In genomic region chr3:188269040-188269439, GRCh38 we compare ENCODE assay signal across 18 cellular contexts.
DNase-seq lines count a peak whose midpoint lies in the region; ATAC-seq and TF ChIP-seq lines count a peak whose summit lies in the region.
"Had no signal": no experiment of that assay in that cellular context is flagged by ENCODE, and none has a peak within 500 bp of the region (broad histone marks: within the 10 kb centered on the region; RNA-seq: fewer than 3 reads in every experiment).

No MANE protein-coding gene starts in this region.

- ATAC-seq in GM19395 (IDR thresholded peaks at IDR 0.05; ENCODE audit: unreplicated experiment) (no peak), HG03442 (IDR thresholded peaks at IDR 0.05; ENCODE audit: unreplicated experiment) (no peak)
- ATAC-seq: PC-3, SK-N-SH treated with all-trans-retinoic acid at 6 μM for 48 hours had no signal

- H3K36me3 ChIP-seq in ACC112 (ENCODE audit: insufficient read depth, low read length), result no peaks in the 10 kb centered on the region
- H3K36me3 ChIP-seq in testis (ENCODE audit: low read depth, missing control alignments), result no peaks in the 10 kb centered on the region

- peak; percentile 87 to 98 for DNase-seq in NOMO-1 (lab: John Stamatoyannopoulos, UW; ENCODE audit: unreplicated experiment in 2 of 2)
- no peak for DNase-seq in endothelial cell (ENCODE audit: low spot score)
- DNase-seq in progenitor cell of endocrine pancreas (ENCODE audit: low spot score, unreplicated experiment), result no peak
- no peak for DNase-seq in testis
- DNase-seq in activated CD4-positive, alpha-beta T cell treated with anti-CD3 and anti-CD28 coated beads, Interleukin-2, amount 10 ng/mL, durations not matched to agents 24 days and 14 days, result no peak
- DNase-seq: activated CD4-positive, alpha-beta T cell treated with anti-CD3 and anti-CD28 coated beads, Interleukin-2, amount 50 U/mL, for 1 hour; activated naive CD4-positive, alpha-beta T cell treated with anti-CD3 and anti-CD28 coated beads, Interleukin-2, amount 50 U/mL, for 16 hours; COR-L47; naive B cell; NCI-H2081; NCI-H524; PC-3; stimulated activated naive CD4-positive, alpha-beta T cell treated with Interleukin-2 at 50 U/mL for 16 hours had no signal

- peaks cover 96% of the 10 kb centered on the region for H3K4me1 ChIP-seq in ACC112 (ENCODE audit: control insufficient read depth, insufficient read depth, low read length, unreplicated experiment)
- peaks cover 39% of the 10 kb centered on the region for H3K4me1 ChIP-seq in testis

- H3K36me3 Mint-ChIP-seq in endothelial cell (ENCODE audit: low read depth, unreplicated experiment) (peaks cover 4% of the 10 kb centered on the region), progenitor cell of endocrine pancreas (ENCODE audit: insufficient read depth) (peaks cover 7% of the 10 kb centered on the region)
- peaks cover 16% of the 10 kb centered on the region for H3K36me3 Mint-ChIP-seq in activated CD4-positive, alpha-beta T cell treated with anti-CD3 and anti-CD28 coated beads, Interleukin-2, amount 10 ng/mL, durations not matched to agents 24 days and 14 days (ENCODE audit: low read depth)
- H3K36me3 Mint-ChIP-seq: brain had no signal

- H3K27me3 Mint-ChIP-seq in endothelial cell (ENCODE audit: unreplicated experiment), result peaks cover 3% of the 10 kb centered on the region
- H3K27me3 Mint-ChIP-seq in progenitor cell of endocrine pancreas, result no peaks in the 10 kb centered on the region
- H3K27me3 Mint-ChIP-seq in activated CD4-positive, alpha-beta T cell treated with anti-CD3 and anti-CD28 coated beads, Interleukin-2, amount 10 ng/mL, durations not matched to agents 24 days and 14 days, result no peaks in the 10 kb centered on the region
- H3K27me3 Mint-ChIP-seq: brain, naive B cell had no signal

- H3K9me3 Mint-ChIP-seq in endothelial cell (ENCODE audit: unreplicated experiment) (no peaks in the 10 kb centered on the region), progenitor cell of endocrine pancreas (ENCODE audit: low read depth) (peaks cover 3% of the 10 kb centered on the region)
- H3K9me3 Mint-ChIP-seq in activated CD4-positive, alpha-beta T cell treated with anti-CD3 and anti-CD28 coated beads, Interleukin-2, amount 10 ng/mL, durations not matched to agents 24 days and 14 days, result peaks cover 8% of the 10 kb centered on the region
- H3K9me3 Mint-ChIP-seq: brain, naive B cell had no signal

- H3K4me3 Mint-ChIP-seq in endothelial cell (ENCODE audit: unreplicated experiment) (no peak overlapping the region), progenitor cell of endocrine pancreas (ENCODE audit: low read depth) (no peak overlapping the region)
- H3K4me3 Mint-ChIP-seq in activated CD4-positive, alpha-beta T cell treated with anti-CD3 and anti-CD28 coated beads, Interleukin-2, amount 10 ng/mL, durations not matched to agents 24 days and 14 days, result no peak overlapping the region
- H3K4me3 Mint-ChIP-seq: brain, naive B cell had no signal

- H3K27me3 ChIP-seq in ACC112 (ENCODE audit: insufficient read depth, low read length) (no peaks in the 10 kb centered on the region), testis (no peaks in the 10 kb centered on the region)

- H3K27ac ChIP-seq in ACC112 (ENCODE audit: low read depth, low read length) (peak overlapping the region; percentile 97), testis (peak overlapping the region in 1 of 2 donors; percentile 77)

- no peak for TF ChIP-seq POLR2A in testis (IDR thresholded peaks at IDR 0.05)

- H3K9me3 ChIP-seq in testis, result no peaks in the 10 kb centered on the region

- no peak overlapping the region for H2AFZ ChIP-seq in ACC112 (ENCODE audit: low read length, unreplicated experiment)

- intact Hi-C loops in testis (cut with DNase I; ENCODE audit: low total_unique reads), result loop anchor here (10.0 kb wide), 1 partner anchor 524 kb away; the partner anchor contains the start of gene BCL6
- intact Hi-C loops in activated CD4-positive, alpha-beta T cell treated with anti-CD3 and anti-CD28 coated beads, Interleukin-2, amount 10 ng/mL, durations not matched to agents 24 days and 14 days (cut with micrococcal nuclease), result no loop called here

- H3K27ac Mint-ChIP-seq in endothelial cell (ENCODE audit: unreplicated experiment) (peak overlapping the region; percentile 69), progenitor cell of endocrine pancreas (peak overlapping the region; percentile 50)
- H3K27ac Mint-ChIP-seq in activated CD4-positive, alpha-beta T cell treated with anti-CD3 and anti-CD28 coated beads, Interleukin-2, amount 10 ng/mL, durations not matched to agents 24 days and 14 days, result no peak overlapping the region
- H3K27ac Mint-ChIP-seq: naive B cell had no signal

- TF ChIP-seq CTCF in endothelial cell (IDR thresholded peaks at IDR 0.05; ENCODE audit: unreplicated experiment) (no peak), progenitor cell of endocrine pancreas (IDR thresholded peaks at IDR 0.05; ENCODE audit: unreplicated experiment) (no peak), testis (IDR thresholded peaks at IDR 0.05) (no peak)

- H3K79me2 ChIP-seq in ACC112 (ENCODE audit: control insufficient read depth, insufficient read depth, low read length, unreplicated experiment), result peaks cover 54% of the 10 kb centered on the region

- H3K4me3 ChIP-seq in ACC112 (ENCODE audit: low read depth, low read length), result no peak overlapping the region
- no peak overlapping the region for H3K4me3 ChIP-seq in testis

- H3K4me1 Mint-ChIP-seq in endothelial cell (ENCODE audit: unreplicated experiment) (peaks cover 34% of the 10 kb centered on the region), progenitor cell of endocrine pancreas (ENCODE audit: low read depth) (peaks cover 29% of the 10 kb centered on the region)
- peaks cover 32% of the 10 kb centered on the region for H3K4me1 Mint-ChIP-seq in activated CD4-positive, alpha-beta T cell treated with anti-CD3 and anti-CD28 coated beads, Interleukin-2, amount 10 ng/mL, durations not matched to agents 24 days and 14 days

- 86 to 92% methylated on average over 4 of the region's 4 CpGs for WGBS in testis, 2 donors

Comparison
In these comparisons a context has a peak if more than half of its experiments do, and no peak if none do; other contexts are left out.
1. DNase-seq: peak in NOMO-1 (2 of 2); none in endothelial cell (single experiment), progenitor cell of endocrine pancreas (single experiment), testis (single experiment) and activated CD4-positive, alpha-beta T cell treated with anti-CD3 and anti-CD28 coated beads, Interleukin-2, amount 10 ng/mL, durations not matched to agents 24 days and 14 days (single experiment).